In the genomic region with DNA sequence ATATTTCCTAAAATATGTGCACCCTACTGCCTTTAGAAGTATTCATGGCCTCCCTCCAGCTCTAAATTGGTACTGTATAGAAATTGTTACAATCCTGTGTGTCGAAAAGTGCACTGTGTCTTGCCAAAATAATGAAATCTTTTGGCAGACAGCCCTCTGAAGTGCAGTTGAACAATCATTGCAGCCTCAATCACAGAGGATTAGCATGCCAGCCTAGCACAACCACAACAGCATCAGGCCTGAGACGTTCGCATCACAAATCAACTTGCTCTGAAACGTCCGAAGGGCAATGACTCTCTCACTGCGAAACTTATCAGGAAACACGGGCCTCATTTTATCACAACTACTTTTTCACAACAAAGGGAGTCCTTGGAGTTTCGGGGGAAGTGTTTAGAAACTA, we compare ENCODE assay signal across 23 cellular contexts.
DNase-seq lines count a peak whose midpoint lies in the region; ATAC-seq and TF ChIP-seq lines count a peak whose summit lies in the region.
"Had no signal": no experiment of that assay in that cellular context is flagged by ENCODE, and none has a peak within 500 bp of the region (broad histone marks: within the 10 kb centered on the region; RNA-seq: fewer than 3 reads in every experiment).

No MANE protein-coding gene starts in this region.

- no peaks in the 10 kb centered on the region for H3K27me3 Mint-ChIP-seq in WTC11 (ENCODE audit: low read depth)
- peaks cover 23% of the 10 kb centered on the region for H3K27me3 Mint-ChIP-seq in mesothelial cell of epicardium (ENCODE audit: low read depth)
- H3K27me3 Mint-ChIP-seq: activated CD4-positive, alpha-beta T cell treated with anti-CD3 and anti-CD28 coated beads for 36 hours; activated naive CD4-positive, alpha-beta T cell treated with anti-CD3 and anti-CD28 coated beads, Interleukin-2, amount 10 ng/mL, durations not matched to agents 7 days and 5 days; central memory CD8-positive, alpha-beta T cell had no signal

- ATAC-seq in left ventricle myocardium superior: peak; percentile 40
- ATAC-seq in right cardiac atrium: no peak
- peak; percentile 52; the same call in 1 of the 2 replicates for ATAC-seq in WTC11
- no peak for ATAC-seq in HG03432 (IDR thresholded peaks at IDR 0.05; ENCODE audit: unreplicated experiment)
- ATAC-seq: activated CD4-positive, alpha-beta T cell treated with anti-CD3 and anti-CD28 coated beads for 36 hours; activated T-cell treated with anti-CD3 and anti-CD28 coated beads, Interleukin-2, amount 50 U/mL, for 72 hours; stimulated activated effector memory CD8-positive, alpha-beta T cell treated with anti-CD3 and anti-CD28 coated beads, Interleukin-12 subunit alpha, Interleukin-12 subunit beta, amount 100 ng/mL, for 72 hours had no signal

- no peak for DNase-seq in left ventricle myocardium superior
- DNase-seq in right cardiac atrium: no peak
- no peak for DNase-seq in WTC11 (ENCODE audit: low spot score)
- DNase-seq in iPS-NIHi11 (ENCODE audit: low spot score): peak; percentile 7
- no peak for DNase-seq in mesothelial cell of epicardium (ENCODE audit: low spot score in 2 of 2, unreplicated experiment in 2 of 2)
- no peak for DNase-seq in SW 1271 (lab: John Stamatoyannopoulos, UW)
- DNase-seq: activated CD4-positive, alpha-beta T cell treated with anti-CD3 and anti-CD28 coated beads for 36 hours; activated naive CD4-positive, alpha-beta T cell treated with anti-CD3 and anti-CD28 coated beads, Interleukin-2, amount 10 ng/mL, durations not matched to agents 7 days and 5 days; activated T-cell treated with anti-CD3 and anti-CD28 coated beads, Interleukin-2, amount 50 U/mL, for 72 hours; dermis blood vessel endothelial cell; mesenchymal stem cell; MG63; NCI-H1436 treated with DMSO at 0.1 percent for 48 hours; NCI-H2171; retina; spleen; stimulated activated CD4-positive, alpha-beta T cell treated with anti-CD3 and anti-CD28 coated beads, Interleukin-2, amount 100 ng/mL, for 48 hours had no signal

- CTCF ChIA-PET in WTC11 (lab: Charles Lee): no interaction called here

- H3K27ac Mint-ChIP-seq in WTC11 (peak overlapping the region; percentile 86), mesothelial cell of epicardium (no peak overlapping the region)
- H3K27ac Mint-ChIP-seq: activated CD4-positive, alpha-beta T cell treated with anti-CD3 and anti-CD28 coated beads for 36 hours; activated naive CD4-positive, alpha-beta T cell treated with anti-CD3 and anti-CD28 coated beads, Interleukin-2, amount 10 ng/mL, durations not matched to agents 7 days and 5 days; activated T-cell treated with anti-CD3 and anti-CD28 coated beads, Interleukin-2, amount 50 U/mL, for 72 hours; stimulated activated effector memory CD8-positive, alpha-beta T cell treated with anti-CD3 and anti-CD28 coated beads, Interleukin-12 subunit alpha, Interleukin-12 subunit beta, amount 100 ng/mL, for 72 hours; T-helper 1 cell treated with Interleukin-12 subunit alpha and Interleukin-12 subunit beta and Interleukin-4 antibody, amounts not matched to agents 30 μg/mL and 1 μg/mL, for 36 hours had no signal

- no peaks in the 10 kb centered on the region for H3K27me3 ChIP-seq in right cardiac atrium (ENCODE audit: control insufficient read depth, insufficient read depth)
- H3K27me3 ChIP-seq: MG63, spleen, suprapubic skin had no signal

- no peak overlapping the region for H3K27ac ChIP-seq in right cardiac atrium (ENCODE audit: low read length)
- H3K27ac ChIP-seq: C4-2B, spleen, suprapubic skin had no signal

- no peaks in the 10 kb centered on the region for H3K4me1 ChIP-seq in right cardiac atrium (ENCODE audit: control insufficient read depth, insufficient read depth, low read length)
- H3K4me1 ChIP-seq: spleen, suprapubic skin had no signal

- H3K4me3 Mint-ChIP-seq in WTC11 (peak overlapping the region; percentile 16; the same call in 1 of the 2 replicates), mesothelial cell of epicardium (no peak overlapping the region)
- H3K4me3 Mint-ChIP-seq: activated CD4-positive, alpha-beta T cell treated with anti-CD3 and anti-CD28 coated beads for 36 hours; activated naive CD4-positive, alpha-beta T cell treated with anti-CD3 and anti-CD28 coated beads, Interleukin-2, amount 10 ng/mL, durations not matched to agents 7 days and 5 days; activated T-cell treated with anti-CD3 and anti-CD28 coated beads, Interleukin-2, amount 50 U/mL, for 72 hours; central memory CD8-positive, alpha-beta T cell; stimulated activated effector memory CD8-positive, alpha-beta T cell treated with anti-CD3 and anti-CD28 coated beads, Interleukin-12 subunit alpha, Interleukin-12 subunit beta, amount 100 ng/mL, for 72 hours; T-helper 1 cell treated with Interleukin-12 subunit alpha and Interleukin-12 subunit beta and Interleukin-4 antibody, amounts not matched to agents 30 μg/mL and 1 μg/mL, for 36 hours had no signal

- peaks cover 10% of the 10 kb centered on the region for H3K9me3 Mint-ChIP-seq in WTC11
- peaks cover 4% of the 10 kb centered on the region for H3K9me3 Mint-ChIP-seq in mesothelial cell of epicardium
- H3K9me3 Mint-ChIP-seq: activated naive CD4-positive, alpha-beta T cell treated with anti-CD3 and anti-CD28 coated beads, Interleukin-2, amount 10 ng/mL, durations not matched to agents 7 days and 5 days; central memory CD8-positive, alpha-beta T cell; stimulated activated effector memory CD8-positive, alpha-beta T cell treated with anti-CD3 and anti-CD28 coated beads, Interleukin-12 subunit alpha, Interleukin-12 subunit beta, amount 100 ng/mL, for 72 hours; T-helper 1 cell treated with Interleukin-12 subunit alpha and Interleukin-12 subunit beta and Interleukin-4 antibody, amounts not matched to agents 30 μg/mL and 1 μg/mL, for 36 hours had no signal

- H3K9me3 ChIP-seq in right cardiac atrium (ENCODE audit: control insufficient read depth, low read length): no peaks in the 10 kb centered on the region
- H3K9me3 ChIP-seq: MG63, spleen, suprapubic skin had no signal

- H3K4me1 Mint-ChIP-seq in WTC11: peaks cover 55% of the 10 kb centered on the region
- peaks cover 5% of the 10 kb centered on the region for H3K4me1 Mint-ChIP-seq in mesothelial cell of epicardium
- H3K4me1 Mint-ChIP-seq: activated CD4-positive, alpha-beta T cell treated with anti-CD3 and anti-CD28 coated beads for 36 hours; activated naive CD4-positive, alpha-beta T cell treated with anti-CD3 and anti-CD28 coated beads, Interleukin-2, amount 10 ng/mL, durations not matched to agents 7 days and 5 days; central memory CD8-positive, alpha-beta T cell; stimulated activated effector memory CD8-positive, alpha-beta T cell treated with anti-CD3 and anti-CD28 coated beads, Interleukin-12 subunit alpha, Interleukin-12 subunit beta, amount 100 ng/mL, for 72 hours had no signal

- H3K36me3 Mint-ChIP-seq in WTC11 (peaks cover 4% of the 10 kb centered on the region), mesothelial cell of epicardium (no peaks in the 10 kb centered on the region)
- H3K36me3 Mint-ChIP-seq: activated naive CD4-positive, alpha-beta T cell treated with anti-CD3 and anti-CD28 coated beads, Interleukin-2, amount 10 ng/mL, durations not matched to agents 7 days and 5 days; stimulated activated effector memory CD8-positive, alpha-beta T cell treated with anti-CD3 and anti-CD28 coated beads, Interleukin-12 subunit alpha, Interleukin-12 subunit beta, amount 100 ng/mL, for 72 hours had no signal

- TF ChIP-seq CTCF in WTC11 (IDR thresholded peaks at IDR 0.05) (no peak), mesothelial cell of epicardium (IDR thresholded peaks at IDR 0.05; ENCODE audit: unreplicated experiment) (no peak)

- H3K4me3 ChIP-seq in right cardiac atrium (ENCODE audit: low read length): no peak overlapping the region
- H3K4me3 ChIP-seq: MG63, spleen, suprapubic skin had no signal

- intact Hi-C loops in left ventricle myocardium superior (cut with micrococcal nuclease): no loop called here
- intact Hi-C loops in right cardiac atrium (cut with DNase I): no loop called here

- POLR2A ChIA-PET in WTC11 (lab: Charles Lee): no interaction called here

- 24% methylated on average over 8 of the region's 8 CpGs for WGBS in right cardiac atrium

TF ChIP-seq in WTC11, 78 proteins besides CTCF, POLR2A, EP300 and RAD21 (continues in another document):
- TF ChIP-seq JAZF1 (CRISPR knock-in tag; IDR thresholded peaks at IDR 0.05): no peak
- TF ChIP-seq, protein P1, sequence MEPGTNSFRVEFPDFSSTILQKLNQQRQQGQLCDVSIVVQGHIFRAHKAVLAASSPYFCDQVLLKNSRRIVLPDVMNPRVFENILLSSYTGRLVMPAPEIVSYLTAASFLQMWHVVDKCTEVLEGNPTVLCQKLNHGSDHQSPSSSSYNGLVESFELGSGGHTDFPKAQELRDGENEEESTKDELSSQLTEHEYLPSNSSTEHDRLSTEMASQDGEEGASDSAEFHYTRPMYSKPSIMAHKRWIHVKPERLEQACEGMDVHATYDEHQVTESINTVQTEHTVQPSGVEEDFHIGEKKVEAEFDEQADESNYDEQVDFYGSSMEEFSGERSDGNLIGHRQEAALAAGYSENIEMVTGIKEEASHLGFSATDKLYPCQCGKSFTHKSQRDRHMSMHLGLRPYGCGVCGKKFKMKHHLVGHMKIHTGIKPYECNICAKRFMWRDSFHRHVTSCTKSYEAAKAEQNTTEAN (CRISPR knock-in tag; IDR thresholded peaks at IDR 0.05): no peak
- TF ChIP-seq HMGA2 (CRISPR knock-in tag; IDR thresholded peaks at IDR 0.05): no peak
- TF ChIP-seq ZNF317 (CRISPR knock-in tag; IDR thresholded peaks at IDR 0.05; ENCODE audit: borderline replicate concordance, low read depth): no peak
- TF ChIP-seq, protein P2, sequence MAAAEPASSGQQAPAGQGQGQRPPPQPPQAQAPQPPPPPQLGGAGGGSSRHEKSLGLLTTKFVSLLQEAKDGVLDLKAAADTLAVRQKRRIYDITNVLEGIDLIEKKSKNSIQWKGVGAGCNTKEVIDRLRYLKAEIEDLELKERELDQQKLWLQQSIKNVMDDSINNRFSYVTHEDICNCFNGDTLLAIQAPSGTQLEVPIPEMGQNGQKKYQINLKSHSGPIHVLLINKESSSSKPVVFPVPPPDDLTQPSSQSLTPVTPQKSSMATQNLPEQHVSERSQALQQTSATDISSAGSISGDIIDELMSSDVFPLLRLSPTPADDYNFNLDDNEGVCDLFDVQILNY (CRISPR knock-in tag; IDR thresholded peaks at IDR 0.05): no peak
- no peak for TF ChIP-seq ETV6 (CRISPR knock-in tag; IDR thresholded peaks at IDR 0.05)

Comparison
In these comparisons a context has a peak if more than half of its experiments do, and no peak if none do; other contexts are left out.
1. ATAC-seq: peak in left ventricle myocardium superior (single experiment) and WTC11 (single experiment); none in right cardiac atrium (0 of 2) and HG03432 (single experiment).